ENCODE assay signal across 1 cellular context in the genomic region with DNA sequence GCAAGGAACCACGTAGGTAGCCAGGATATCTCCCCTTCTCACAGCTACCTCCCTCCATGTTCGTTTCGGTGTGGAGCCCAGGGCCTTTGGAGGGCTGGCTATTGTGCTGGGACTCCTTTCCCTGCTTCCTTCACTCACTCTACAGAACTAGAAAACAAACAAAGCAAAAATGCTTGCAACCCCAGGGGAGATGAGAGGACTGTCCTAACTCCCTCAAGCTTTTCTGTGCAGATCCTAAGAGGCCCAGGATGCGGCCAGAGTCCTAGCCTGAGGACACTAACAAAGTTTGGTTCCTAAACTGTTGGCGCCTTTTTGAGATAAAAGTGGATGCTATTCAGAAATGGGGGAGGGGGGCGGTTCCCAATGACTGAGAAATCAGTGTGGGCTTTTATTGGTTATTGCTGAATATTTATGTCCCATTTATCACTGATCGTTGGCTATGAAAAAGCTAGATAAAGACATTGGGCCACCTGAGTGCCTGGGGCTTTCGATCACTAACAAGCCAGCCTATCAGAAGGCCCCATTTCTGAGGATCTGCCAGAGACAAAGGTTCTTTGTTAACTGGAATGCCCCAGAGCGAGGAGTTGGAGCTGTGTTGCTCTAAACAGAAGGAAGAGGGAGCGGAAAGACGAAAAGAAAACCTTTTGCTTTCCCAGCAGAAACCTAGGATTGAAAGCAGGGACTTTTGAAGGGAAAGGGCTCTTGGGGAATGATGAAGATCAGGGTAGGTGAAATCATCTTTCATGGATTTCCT.
TF ChIP-seq lines count a peak whose summit lies in the region.

No MANE protein-coding gene starts in this region.

TF ChIP-seq in GM23338, 12 proteins besides CTCF, POLR2A, EP300 and RAD21 (continued from another document):
- TF ChIP-seq, protein P1, sequence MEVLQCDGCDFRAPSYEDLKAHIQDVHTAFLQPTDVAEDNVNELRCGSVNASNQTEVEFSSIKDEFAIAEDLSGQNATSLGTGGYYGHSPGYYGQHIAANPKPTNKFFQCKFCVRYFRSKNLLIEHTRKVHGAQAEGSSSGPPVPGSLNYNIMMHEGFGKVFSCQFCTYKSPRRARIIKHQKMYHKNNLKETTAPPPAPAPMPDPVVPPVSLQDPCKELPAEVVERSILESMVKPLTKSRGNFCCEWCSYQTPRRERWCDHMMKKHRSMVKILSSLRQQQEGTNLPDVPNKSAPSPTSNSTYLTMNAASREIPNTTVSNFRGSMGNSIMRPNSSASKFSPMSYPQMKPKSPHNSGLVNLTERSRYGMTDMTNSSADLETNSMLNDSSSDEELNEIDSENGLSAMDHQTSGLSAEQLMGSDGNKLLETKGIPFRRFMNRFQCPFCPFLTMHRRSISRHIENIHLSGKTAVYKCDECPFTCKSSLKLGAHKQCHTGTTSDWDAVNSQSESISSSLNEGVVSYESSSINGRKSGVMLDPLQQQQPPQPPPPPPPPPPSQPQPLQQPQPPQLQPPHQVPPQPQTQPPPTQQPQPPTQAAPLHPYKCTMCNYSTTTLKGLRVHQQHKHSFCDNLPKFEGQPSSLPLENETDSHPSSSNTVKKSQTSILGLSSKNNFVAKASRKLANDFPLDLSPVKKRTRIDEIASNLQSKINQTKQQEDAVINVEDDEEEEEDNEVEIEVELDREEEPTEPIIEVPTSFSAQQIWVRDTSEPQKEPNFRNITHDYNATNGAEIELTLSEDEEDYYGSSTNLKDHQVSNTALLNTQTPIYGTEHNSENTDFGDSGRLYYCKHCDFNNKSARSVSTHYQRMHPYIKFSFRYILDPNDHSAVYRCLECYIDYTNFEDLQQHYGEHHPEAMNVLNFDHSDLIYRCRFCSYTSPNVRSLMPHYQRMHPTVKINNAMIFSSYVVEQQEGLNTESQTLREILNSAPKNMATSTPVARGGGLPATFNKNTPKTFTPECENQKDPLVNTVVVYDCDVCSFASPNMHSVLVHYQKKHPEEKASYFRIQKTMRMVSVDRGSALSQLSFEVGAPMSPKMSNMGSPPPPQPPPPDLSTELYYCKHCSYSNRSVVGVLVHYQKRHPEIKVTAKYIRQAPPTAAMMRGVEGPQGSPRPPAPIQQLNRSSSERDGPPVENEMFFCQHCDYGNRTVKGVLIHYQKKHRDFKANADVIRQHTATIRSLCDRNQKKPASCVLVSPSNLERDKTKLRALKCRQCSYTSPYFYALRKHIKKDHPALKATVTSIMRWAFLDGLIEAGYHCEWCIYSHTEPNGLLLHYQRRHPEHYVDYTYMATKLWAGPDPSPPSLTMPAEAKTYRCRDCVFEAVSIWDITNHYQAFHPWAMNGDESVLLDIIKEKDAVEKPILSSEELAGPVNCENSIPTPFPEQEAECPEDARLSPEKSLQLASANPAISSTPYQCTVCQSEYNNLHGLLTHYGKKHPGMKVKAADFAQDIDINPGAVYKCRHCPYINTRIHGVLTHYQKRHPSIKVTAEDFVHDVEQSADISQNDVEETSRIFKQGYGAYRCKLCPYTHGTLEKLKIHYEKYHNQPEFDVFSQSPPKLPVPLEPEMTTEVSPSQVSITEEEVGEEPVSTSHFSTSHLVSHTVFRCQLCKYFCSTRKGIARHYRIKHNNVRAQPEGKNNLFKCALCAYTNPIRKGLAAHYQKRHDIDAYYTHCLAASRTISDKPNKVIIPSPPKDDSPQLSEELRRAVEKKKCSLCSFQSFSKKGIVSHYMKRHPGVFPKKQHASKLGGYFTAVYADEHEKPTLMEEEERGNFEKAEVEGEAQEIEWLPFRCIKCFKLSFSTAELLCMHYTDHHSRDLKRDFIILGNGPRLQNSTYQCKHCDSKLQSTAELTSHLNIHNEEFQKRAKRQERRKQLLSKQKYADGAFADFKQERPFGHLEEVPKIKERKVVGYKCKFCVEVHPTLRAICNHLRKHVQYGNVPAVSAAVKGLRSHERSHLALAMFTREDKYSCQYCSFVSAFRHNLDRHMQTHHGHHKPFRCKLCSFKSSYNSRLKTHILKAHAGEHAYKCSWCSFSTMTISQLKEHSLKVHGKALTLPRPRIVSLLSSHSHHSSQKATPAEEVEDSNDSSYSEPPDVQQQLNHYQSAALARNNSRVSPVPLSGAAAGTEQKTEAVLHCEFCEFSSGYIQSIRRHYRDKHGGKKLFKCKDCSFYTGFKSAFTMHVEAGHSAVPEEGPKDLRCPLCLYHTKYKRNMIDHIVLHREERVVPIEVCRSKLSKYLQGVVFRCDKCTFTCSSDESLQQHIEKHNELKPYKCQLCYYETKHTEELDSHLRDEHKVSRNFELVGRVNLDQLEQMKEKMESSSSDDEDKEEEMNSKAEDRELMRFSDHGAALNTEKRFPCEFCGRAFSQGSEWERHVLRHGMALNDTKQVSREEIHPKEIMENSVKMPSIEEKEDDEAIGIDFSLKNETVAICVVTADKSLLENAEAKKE (CRISPR knock-in tag; IDR thresholded peaks at IDR 0.05), result no peak
- TF ChIP-seq, protein P2, sequence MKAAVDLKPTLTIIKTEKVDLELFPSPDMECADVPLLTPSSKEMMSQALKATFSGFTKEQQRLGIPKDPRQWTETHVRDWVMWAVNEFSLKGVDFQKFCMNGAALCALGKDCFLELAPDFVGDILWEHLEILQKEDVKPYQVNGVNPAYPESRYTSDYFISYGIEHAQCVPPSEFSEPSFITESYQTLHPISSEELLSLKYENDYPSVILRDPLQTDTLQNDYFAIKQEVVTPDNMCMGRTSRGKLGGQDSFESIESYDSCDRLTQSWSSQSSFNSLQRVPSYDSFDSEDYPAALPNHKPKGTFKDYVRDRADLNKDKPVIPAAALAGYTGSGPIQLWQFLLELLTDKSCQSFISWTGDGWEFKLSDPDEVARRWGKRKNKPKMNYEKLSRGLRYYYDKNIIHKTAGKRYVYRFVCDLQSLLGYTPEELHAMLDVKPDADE (IDR thresholded peaks at IDR 0.05), result no peak
- no peak for TF ChIP-seq NANOG (IDR thresholded peaks at IDR 0.05; ENCODE audit: borderline replicate concordance)
- no peak for TF ChIP-seq EZH2phosphoT487 (IDR thresholded peaks at IDR 0.05; ENCODE audit: unreplicated experiment)
- TF ChIP-seq CREB1 (CRISPR knock-in tag; IDR thresholded peaks at IDR 0.05; ENCODE audit: low read depth), result no peak
- TF ChIP-seq, protein P3, sequence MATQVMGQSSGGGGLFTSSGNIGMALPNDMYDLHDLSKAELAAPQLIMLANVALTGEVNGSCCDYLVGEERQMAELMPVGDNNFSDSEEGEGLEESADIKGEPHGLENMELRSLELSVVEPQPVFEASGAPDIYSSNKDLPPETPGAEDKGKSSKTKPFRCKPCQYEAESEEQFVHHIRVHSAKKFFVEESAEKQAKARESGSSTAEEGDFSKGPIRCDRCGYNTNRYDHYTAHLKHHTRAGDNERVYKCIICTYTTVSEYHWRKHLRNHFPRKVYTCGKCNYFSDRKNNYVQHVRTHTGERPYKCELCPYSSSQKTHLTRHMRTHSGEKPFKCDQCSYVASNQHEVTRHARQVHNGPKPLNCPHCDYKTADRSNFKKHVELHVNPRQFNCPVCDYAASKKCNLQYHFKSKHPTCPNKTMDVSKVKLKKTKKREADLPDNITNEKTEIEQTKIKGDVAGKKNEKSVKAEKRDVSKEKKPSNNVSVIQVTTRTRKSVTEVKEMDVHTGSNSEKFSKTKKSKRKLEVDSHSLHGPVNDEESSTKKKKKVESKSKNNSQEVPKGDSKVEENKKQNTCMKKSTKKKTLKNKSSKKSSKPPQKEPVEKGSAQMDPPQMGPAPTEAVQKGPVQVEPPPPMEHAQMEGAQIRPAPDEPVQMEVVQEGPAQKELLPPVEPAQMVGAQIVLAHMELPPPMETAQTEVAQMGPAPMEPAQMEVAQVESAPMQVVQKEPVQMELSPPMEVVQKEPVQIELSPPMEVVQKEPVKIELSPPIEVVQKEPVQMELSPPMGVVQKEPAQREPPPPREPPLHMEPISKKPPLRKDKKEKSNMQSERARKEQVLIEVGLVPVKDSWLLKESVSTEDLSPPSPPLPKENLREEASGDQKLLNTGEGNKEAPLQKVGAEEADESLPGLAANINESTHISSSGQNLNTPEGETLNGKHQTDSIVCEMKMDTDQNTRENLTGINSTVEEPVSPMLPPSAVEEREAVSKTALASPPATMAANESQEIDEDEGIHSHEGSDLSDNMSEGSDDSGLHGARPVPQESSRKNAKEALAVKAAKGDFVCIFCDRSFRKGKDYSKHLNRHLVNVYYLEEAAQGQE (IDR thresholded peaks at IDR 0.05; ENCODE audit: unreplicated experiment), result no peak
- TF ChIP-seq STAT1 (IDR thresholded peaks at IDR 0.05; ENCODE audit: unreplicated experiment), result no peak
- TF ChIP-seq ZNF114 (CRISPR knock-in tag; IDR thresholded peaks at IDR 0.05), result no peak
- no peak for TF ChIP-seq JUNB (IDR thresholded peaks at IDR 0.05; ENCODE audit: unreplicated experiment)
- TF ChIP-seq ZNF331 (CRISPR knock-in tag; IDR thresholded peaks at IDR 0.05; ENCODE audit: low read depth), result no peak
- TF ChIP-seq EZH2 (IDR thresholded peaks at IDR 0.05; ENCODE audit: low read depth, unreplicated experiment), result no peak
